1 cellular context compared by ENCODE assay signal in genomic region chr10:102727037-102727818, GRCh38.
TF ChIP-seq lines count a peak whose summit lies in the region.

No MANE protein-coding gene starts in this region.

TF ChIP-seq in IMR-90, 13 proteins besides CTCF, POLR2A, EP300 and RAD21:
- TF ChIP-seq MAFK (IDR thresholded peaks at IDR 0.05; ENCODE audit: low read depth, low read length), result no peak
- no peak for TF ChIP-seq MXI1 (IDR thresholded peaks at IDR 0.05; ENCODE audit: borderline replicate concordance, low read depth, low read length)
- no peak for TF ChIP-seq USF2 (IDR thresholded peaks at IDR 0.05; ENCODE audit: low read depth, low read length)
